ENCODE assay signal across 1 cellular context in the genomic region with DNA sequence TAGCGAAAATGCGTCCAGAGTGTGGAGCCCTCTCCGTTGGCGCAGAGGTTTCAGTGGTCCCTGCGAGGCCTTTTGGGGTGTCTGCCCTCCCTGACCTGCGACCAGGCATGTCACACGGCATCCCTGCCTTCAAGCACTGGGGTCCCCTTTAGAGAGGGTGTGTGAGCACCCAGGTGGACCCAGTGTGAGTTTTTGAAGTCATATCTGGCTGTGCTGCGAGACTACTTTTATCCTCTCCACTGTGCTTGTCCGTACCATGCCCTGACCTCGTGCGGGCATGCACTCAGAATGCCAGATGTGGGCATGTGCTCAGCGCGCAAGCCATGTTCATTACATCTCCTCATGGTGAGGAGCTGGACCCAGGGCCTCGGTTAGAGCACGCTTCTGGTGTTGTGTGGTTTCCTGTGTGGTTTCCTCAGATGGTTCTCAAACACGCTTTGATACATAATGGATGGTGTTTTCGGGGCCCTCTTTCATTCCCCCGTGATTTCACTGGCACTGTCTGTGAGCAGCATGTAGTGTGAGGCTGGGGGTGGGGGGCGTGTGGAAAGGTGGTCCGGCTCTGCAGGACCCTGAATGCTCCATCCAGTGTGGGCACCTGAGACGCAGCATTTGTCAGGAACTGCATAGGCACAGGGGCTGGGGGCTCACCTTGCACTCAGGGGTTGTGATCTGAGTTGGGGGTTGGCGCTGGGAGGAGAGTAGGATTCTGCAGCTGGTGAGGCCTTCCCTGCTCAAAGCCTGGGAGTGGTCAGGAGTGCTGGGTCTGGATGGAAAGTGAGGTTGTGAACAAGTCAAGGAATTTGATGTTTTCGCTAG.
TF ChIP-seq lines count a peak whose summit lies in the region.

No MANE protein-coding gene starts in this region.

TF ChIP-seq in endothelial cell of umbilical vein, 7 proteins besides CTCF, POLR2A, EP300 and RAD21:
- TF ChIP-seq FOS (IDR thresholded peaks at IDR 0.05; ENCODE audit: borderline replicate concordance, insufficient read depth, low read length) (no peak), GATA2 (IDR thresholded peaks at IDR 0.05; ENCODE audit: insufficient read depth, insufficient read length, low read depth, low read length) (no peak)
